ENCODE assay signal across 18 cellular contexts in genomic region chr6:51929934-51930574, GRCh38.
DNase-seq lines count a peak whose midpoint lies in the region; ATAC-seq and TF ChIP-seq lines count a peak whose summit lies in the region.
"Had no signal": no experiment of that assay in that cellular context is flagged by ENCODE, and none has a peak within 500 bp of the region (broad histone marks: within the 10 kb centered on the region; RNA-seq: fewer than 3 reads in every experiment).

No MANE protein-coding gene starts in this region.

- no peak overlapping the region for H3K18ac ChIP-seq in mesenchymal stem cell (ENCODE audit: low read depth in 1 of 2, low read length in 2 of 2)

- no peaks in the 10 kb centered on the region for H3K79me2 ChIP-seq in osteoblast (ENCODE audit: insufficient read depth, low read length)

- 91% methylated on average over 4 of the region's 5 CpGs for WGBS in mesenchymal stem cell
- 89 to 92% methylated on average over 5 of the region's 5 CpGs for WGBS in testis, 2 donors

- H3K27ac Mint-ChIP-seq in progenitor cell of endocrine pancreas = no peak overlapping the region
- H3K27ac Mint-ChIP-seq: H9 had no signal

- H3K9me3 Mint-ChIP-seq in progenitor cell of endocrine pancreas (ENCODE audit: low read depth) = peaks cover 2% of the 10 kb centered on the region

- no peak overlapping the region for H2BK15ac ChIP-seq in mesenchymal stem cell (ENCODE audit: low read depth, poor library complexity, severe bottlenecking)

- TF ChIP-seq CTCF in GM12865 (IDR thresholded peaks at IDR 0.05; ENCODE audit: insufficient read depth, low read depth, low read length, missing control alignments) (no peak), testis (IDR thresholded peaks at IDR 0.05) (no peak), progenitor cell of endocrine pancreas (IDR thresholded peaks at IDR 0.05; ENCODE audit: unreplicated experiment) (no peak), osteoblast (IDR thresholded peaks at IDR 0.05; ENCODE audit: extremely low read depth, low read depth, low read length) (no peak)

- no peaks in the 10 kb centered on the region for H3K79me1 ChIP-seq in mesenchymal stem cell (replicated peaks; ENCODE audit: low read length, poor library complexity, severe bottlenecking)

- no peak overlapping the region for H2AK5ac ChIP-seq in mesenchymal stem cell (ENCODE audit: low read length, severe bottlenecking)

- H3K23ac ChIP-seq in mesenchymal stem cell (ENCODE audit: low read length in 2 of 2) = no peak overlapping the region

- H4K91ac ChIP-seq in mesenchymal stem cell (ENCODE audit: low read length) = no peak overlapping the region

- H2BK12ac ChIP-seq in mesenchymal stem cell (ENCODE audit: low read length in 2 of 2) = no peak overlapping the region

- H4K20me1 ChIP-seq in osteoblast (ENCODE audit: insufficient read depth, low read length) = no peaks in the 10 kb centered on the region

- no peaks in the 10 kb centered on the region for H3K27me3 Mint-ChIP-seq in progenitor cell of endocrine pancreas

- no peak overlapping the region for H4K8ac ChIP-seq in mesenchymal stem cell (ENCODE audit: low read length)

- intact Hi-C loops in testis (cut with DNase I; ENCODE audit: low total_unique reads) = no loop called here

- H3K36me3 Mint-ChIP-seq in progenitor cell of endocrine pancreas (ENCODE audit: insufficient read depth) = no peaks in the 10 kb centered on the region

- H3K4me1 ChIP-seq in mesenchymal stem cell (ENCODE audit: control insufficient read depth, insufficient read depth, low read depth, low read length) (no peaks in the 10 kb centered on the region), testis (no peaks in the 10 kb centered on the region), osteoblast (ENCODE audit: insufficient read depth, low read length) (no peaks in the 10 kb centered on the region)
- H3K4me1 ChIP-seq: A549 had no signal

- no peaks in the 10 kb centered on the region for H3K9me3 ChIP-seq in mesenchymal stem cell (ENCODE audit: control insufficient read depth, low read length)
- no peaks in the 10 kb centered on the region for H3K9me3 ChIP-seq in testis
- H3K9me3 ChIP-seq in osteoblast (ENCODE audit: low read depth, low read length) = no peaks in the 10 kb centered on the region
- H3K9me3 ChIP-seq: A549 had no signal

- H3K4ac ChIP-seq in mesenchymal stem cell (ENCODE audit: low read depth in 1 of 2, low read length in 2 of 2) = no peak overlapping the region

- no peak overlapping the region for H3K4me3 ChIP-seq in GM12865 (ENCODE audit: low read depth, low read length)
- no peak overlapping the region for H3K4me3 ChIP-seq in mesenchymal stem cell (ENCODE audit: insufficient read depth in 1 of 2, low read depth in 1 of 2, low read length in 2 of 2)
- H3K4me3 ChIP-seq in testis = no peak overlapping the region
- no peak overlapping the region for H3K4me3 ChIP-seq in osteoblast (ENCODE audit: insufficient read depth, low read length)
- H3K4me3 ChIP-seq: A549 had no signal

- no peak overlapping the region for H3K9ac ChIP-seq in mesenchymal stem cell (ENCODE audit: low read length)
- H3K9ac ChIP-seq: KMS-11 had no signal

- no peak overlapping the region for H3K4me2 ChIP-seq in mesenchymal stem cell (ENCODE audit: low read length, poor library complexity, severe bottlenecking)
- no peak overlapping the region for H3K4me2 ChIP-seq in osteoblast (ENCODE audit: insufficient read depth, low read length)
- H3K4me2 ChIP-seq: A549, KMS-11 had no signal

- H2BK5ac ChIP-seq in mesenchymal stem cell (ENCODE audit: low read depth, low read length, poor library complexity, severe bottlenecking) = no peak overlapping the region

- peak; percentile 42 for ATAC-seq in GM18868 (IDR thresholded peaks at IDR 0.05; ENCODE audit: unreplicated experiment)
- peak; percentile 42 for ATAC-seq in HG02870 (IDR thresholded peaks at IDR 0.05; ENCODE audit: unreplicated experiment)
- ATAC-seq in GM18907 (IDR thresholded peaks at IDR 0.05; ENCODE audit: unreplicated experiment) = no peak
- ATAC-seq: A549 had no signal

- no peak for TF ChIP-seq POLR2A in testis (IDR thresholded peaks at IDR 0.05)

- DNase-seq in GM12865 (ENCODE audit: low read depth) (peak; percentile 36), mesenchymal stem cell (no peak), testis (no peak), progenitor cell of endocrine pancreas (ENCODE audit: low spot score, unreplicated experiment) (no peak), osteoblast (ENCODE audit: insufficient read length, low spot score, missing footprints) (no peak)
- DNase-seq: C1 segment of cervical spinal cord, DMS79 treated with DMSO at 0.1 percent for 48 hours, H9, NCI-H146, NCI-H2081 treated with DMSO at 0.1 percent for 48 hours, NCI-H2227 treated with DMSO at 0.1 percent for 48 hours, NCI-H524 treated with DMSO at 0.1 percent for 48 hours, SHP77 treated with DMSO at 0.1 percent for 48 hours had no signal

- no peak overlapping the region for H3K14ac ChIP-seq in mesenchymal stem cell (ENCODE audit: low read length in 2 of 2)

- H3K4me3 Mint-ChIP-seq in progenitor cell of endocrine pancreas (ENCODE audit: low read depth) = no peak overlapping the region
- H3K4me3 Mint-ChIP-seq: H9 had no signal

- no peaks in the 10 kb centered on the region for H3K27me3 ChIP-seq in mesenchymal stem cell (ENCODE audit: control insufficient read depth in 1 of 2, insufficient read depth in 1 of 2, low read length in 2 of 2)
- H3K27me3 ChIP-seq in testis = no peaks in the 10 kb centered on the region
- H3K27me3 ChIP-seq in osteoblast (ENCODE audit: insufficient read depth, low read length) = no peaks in the 10 kb centered on the region

- H3K4me1 Mint-ChIP-seq in progenitor cell of endocrine pancreas (ENCODE audit: low read depth) = peaks cover 45% of the 10 kb centered on the region

- H3K27ac ChIP-seq in mesenchymal stem cell (ENCODE audit: low read length, poor library complexity, severe bottlenecking) (no peak overlapping the region), testis (no peak overlapping the region), osteoblast (ENCODE audit: low read depth, low read length) (no peak overlapping the region)
- H3K27ac ChIP-seq: A549, KMS-11 had no signal

- H2AFZ ChIP-seq in mesenchymal stem cell (ENCODE audit: low read depth, low read length) = peak overlapping the region; percentile 14
- no peak overlapping the region for H2AFZ ChIP-seq in osteoblast (ENCODE audit: low read length)

- no peaks in the 10 kb centered on the region for H3K36me3 ChIP-seq in mesenchymal stem cell (ENCODE audit: control insufficient read depth in 1 of 2, insufficient read depth in 2 of 2, low read depth in 1 of 2, low read length in 2 of 2)
- H3K36me3 ChIP-seq in testis (ENCODE audit: low read depth, missing control alignments) = no peaks in the 10 kb centered on the region
- no peaks in the 10 kb centered on the region for H3K36me3 ChIP-seq in osteoblast (ENCODE audit: insufficient read depth, low read length)

- no peak overlapping the region for H2BK120ac ChIP-seq in mesenchymal stem cell (ENCODE audit: low read depth, low read length)
